Comparison of ENCODE assay signal across 16 cellular contexts in genomic region chr5:65771266-65771665, GRCh38.
DNase-seq lines count a peak whose midpoint lies in the region; ATAC-seq and TF ChIP-seq lines count a peak whose summit lies in the region.
"Had no signal": no experiment of that assay in that cellular context is flagged by ENCODE, and none has a peak within 500 bp of the region (broad histone marks: within the 10 kb centered on the region; RNA-seq: fewer than 3 reads in every experiment).

No MANE protein-coding gene starts in this region.

- ATAC-seq in HG03442 (IDR thresholded peaks at IDR 0.05; ENCODE audit: unreplicated experiment), result no peak
- ATAC-seq: A549, HepG2 had no signal

- no peak for TF ChIP-seq CTCF in GM10266 (IDR thresholded peaks at IDR 0.05; ENCODE audit: control insufficient read depth, insufficient read depth, low read depth, missing control alignments)

- peak overlapping the region; percentile 40 for H3K27ac ChIP-seq in angular gyrus (ENCODE audit: low read depth, low read length)
- H3K27ac ChIP-seq: A549, C4-2B had no signal

- DNase-seq in foreskin melanocyte, result peak; percentile 78
- DNase-seq in pons (ENCODE audit: low spot score), result peak; percentile 87
- no peak for DNase-seq in iPS-NIHi11 (ENCODE audit: low spot score)
- DNase-seq in GM10266 (ENCODE audit: extremely low spot score), result no peak
- DNase-seq: BE2C; CD4-positive, alpha-beta memory T cell; COR-L47; DND-41; GDM1; HCEC 1CT; HFFc6 had no signal

Comparison
In these comparisons a context has a peak if more than half of its experiments do, and no peak if none do; other contexts are left out.
1. DNase-seq: peak in foreskin melanocyte (single experiment) and pons (single experiment); none in iPS-NIHi11 (single experiment) and GM10266 (single experiment).